ENCODE assay signal across 8 cellular contexts in the genomic region with DNA sequence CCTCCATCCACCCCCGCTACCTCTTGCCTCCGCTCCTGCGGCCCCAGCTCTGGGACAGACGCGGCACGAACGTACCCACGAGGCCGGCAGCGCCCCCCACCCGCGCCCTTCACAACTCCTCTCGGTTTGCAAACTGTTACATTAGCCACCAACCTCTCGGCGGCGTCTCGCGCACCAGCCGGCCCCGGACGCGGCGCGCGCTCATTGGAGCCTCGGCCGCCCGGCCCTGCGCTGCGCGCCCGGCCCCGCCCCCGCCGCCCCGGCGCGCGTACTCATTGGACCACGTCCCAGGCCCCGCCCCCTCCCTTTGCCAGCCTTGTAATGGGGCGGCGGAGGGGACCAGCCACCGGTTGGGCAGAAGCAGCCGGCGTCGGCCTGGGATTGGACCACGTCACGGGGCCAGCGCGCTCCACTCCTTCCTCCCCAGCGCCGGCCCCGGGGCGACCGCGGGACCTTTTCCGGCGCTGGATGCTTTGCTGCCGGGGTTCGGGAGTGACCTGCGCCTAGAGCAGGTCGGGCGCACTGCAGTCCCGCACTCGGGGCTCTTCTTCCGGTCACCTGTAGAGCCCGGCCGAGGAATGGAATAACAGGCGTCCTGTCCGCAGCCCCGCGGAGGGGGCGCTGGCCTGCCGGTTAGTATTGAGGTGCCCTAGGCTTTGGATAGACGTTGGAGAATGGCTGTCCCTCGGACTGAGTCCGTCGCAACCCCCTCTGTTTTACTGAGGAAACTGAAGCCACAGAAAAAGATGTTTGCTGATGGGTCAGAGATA. TPM values are rescaled to one million over a fixed set of nuclear protein-coding genes. Genes with fewer than 3 reads are reported as not detected.
DNase-seq lines count a peak whose midpoint lies in the region; ATAC-seq and TF ChIP-seq lines count a peak whose summit lies in the region.

TSS of gene HYOU1 (minus strand) at position 206 of the 770 bp plus-strand sequence. CDS start 1,045 bp downstream, outside the sequence.

- peaks cover 32% of the 10 kb centered on the region for H3K79me2 ChIP-seq in PC-3 (ENCODE audit: low read length)

- H3K4me2 ChIP-seq in PC-3 (ENCODE audit: low read length) = peak within 1 kb of the TSS; percentile 93

- DNase-seq in DMS153 treated with DMSO at 0.1 percent for 48 hours (lab: John Stamatoyannopoulos, UW; ENCODE audit: unreplicated experiment) = peak; percentile 77
- peak; percentile 98 for DNase-seq in PC-3
- DNase-seq in activated T-cell treated with anti-CD3 and anti-CD28 coated beads, Interleukin-2, amount 50 U/mL, for 1 hour = peak; percentile 98
- DNase-seq in erythroblast (lab: John Stamatoyannopoulos, UW) = peak; percentile 98 to 99
- DNase-seq in stimulated activated CD8-positive, alpha-beta memory T cell treated with anti-CD3 and anti-CD28 coated beads, Interleukin-7, amount 100 ng/mL, for 1 hour (ENCODE audit: low read depth in 2 of 2) = peak; percentile 95 to 96

- H3K4me1 ChIP-seq in PC-3 (ENCODE audit: insufficient read depth, low read length) (peaks cover 15% of the 10 kb centered on the region), mucosa of stomach (ENCODE audit: control insufficient read depth, insufficient read depth, low read length) (peaks cover 15% of the 10 kb centered on the region)

- H3K9me2 ChIP-seq in PC-3 (replicated peaks; ENCODE audit: low read length) = no peaks in the 10 kb centered on the region

- H3K9ac ChIP-seq in PC-3 (ENCODE audit: low read length) (peak within 1 kb of the TSS; percentile 98), mucosa of stomach (ENCODE audit: low read length) (peak within 1 kb of the TSS; percentile 75)

- no TSS peak for BruUV-seq in PC-3 (replicated peaks; lab: Mats Ljungman, UMichigan)

- no peak for TF ChIP-seq EP300 in Ishikawa (IDR thresholded peaks at IDR 0.05; ENCODE audit: borderline replicate concordance)

- H3K36me3 ChIP-seq in PC-3 (ENCODE audit: low read depth, low read length) (peaks cover 32% of the 10 kb centered on the region), mucosa of stomach (ENCODE audit: control insufficient read depth, insufficient read depth, low read length) (peaks cover 20% of the 10 kb centered on the region)

- H3F3A ChIP-seq in PC-3 (ENCODE audit: low read length, unreplicated experiment) = no peaks in the 10 kb centered on the region

- H3K27ac ChIP-seq in PC-3 (ENCODE audit: low read length) = peak within 1 kb of the TSS; percentile 62

- POLR2A ChIA-PET in PC-3 (lab: Charles Lee; ENCODE audit: unreplicated experiment) = no interaction called here

- no peaks in the 10 kb centered on the region for H3K27me3 ChIP-seq in PC-3 (ENCODE audit: low read length)
- no peaks in the 10 kb centered on the region for H3K27me3 ChIP-seq in mucosa of stomach (ENCODE audit: control insufficient read depth, insufficient read depth, low read length)

- H3K4me3 ChIP-seq in PC-3 (ENCODE audit: low read length) (peak within 1 kb of the TSS; percentile 93), mucosa of stomach (ENCODE audit: low read length) (peak within 1 kb of the TSS; percentile 60)

- CTCF ChIA-PET in PC-3 (lab: Charles Lee) = interaction anchor here (0.6 to 2.4 kb wide), 2 partner anchors 45 to 190 kb away, joined by 3 to 10 read pairs; partner anchors contain the start of gene DPAGT1

- no peak for TF ChIP-seq RAD21 in Ishikawa (IDR thresholded peaks at IDR 0.05; ENCODE audit: low read depth)

- no peaks in the 10 kb centered on the region for H3K9me3 ChIP-seq in PC-3 (ENCODE audit: low read length)
- no peaks in the 10 kb centered on the region for H3K9me3 ChIP-seq in mucosa of stomach (ENCODE audit: control insufficient read depth, low read length)

- TF ChIP-seq CTCF in PC-3 (conservative IDR thresholded peaks at IDR 0.05; ENCODE audit: low read depth, low read length) = peak; percentile 24

- intact Hi-C loops in PC-3 (cut with micrococcal nuclease) = loop anchor here (1.0 to 5.0 kb wide), 3 partner anchors 10 to 40 kb away; partner anchors contain the start of genes RPS25, TRAPPC4 and VPS11

- H4K20me1 ChIP-seq in PC-3 (ENCODE audit: low read length) = 0 out of 2 replicates have a peak, but pooled peaks cover 10% of the 10 kb centered on the region

- TF ChIP-seq POLR2A in erythroblast (IDR thresholded peaks at IDR 0.05; ENCODE audit: low read length) = peak; percentile 79

- peak within 1 kb of the TSS; percentile 92 for H2AFZ ChIP-seq in PC-3 (ENCODE audit: low read length)

- peak; percentile 88 for ATAC-seq in GM21576 (IDR thresholded peaks at IDR 0.05; ENCODE audit: unreplicated experiment)
- ATAC-seq in PC-3 = peak; percentile 93

TF ChIP-seq in Ishikawa, 13 proteins besides CTCF, POLR2A, EP300 and RAD21:
- TF ChIP-seq EGR1 (IDR thresholded peaks at IDR 0.05) = no peak
- no peak for TF ChIP-seq FOXM1 (IDR thresholded peaks at IDR 0.05; ENCODE audit: borderline replicate concordance, low read depth)
- TF ChIP-seq, protein P1, sequence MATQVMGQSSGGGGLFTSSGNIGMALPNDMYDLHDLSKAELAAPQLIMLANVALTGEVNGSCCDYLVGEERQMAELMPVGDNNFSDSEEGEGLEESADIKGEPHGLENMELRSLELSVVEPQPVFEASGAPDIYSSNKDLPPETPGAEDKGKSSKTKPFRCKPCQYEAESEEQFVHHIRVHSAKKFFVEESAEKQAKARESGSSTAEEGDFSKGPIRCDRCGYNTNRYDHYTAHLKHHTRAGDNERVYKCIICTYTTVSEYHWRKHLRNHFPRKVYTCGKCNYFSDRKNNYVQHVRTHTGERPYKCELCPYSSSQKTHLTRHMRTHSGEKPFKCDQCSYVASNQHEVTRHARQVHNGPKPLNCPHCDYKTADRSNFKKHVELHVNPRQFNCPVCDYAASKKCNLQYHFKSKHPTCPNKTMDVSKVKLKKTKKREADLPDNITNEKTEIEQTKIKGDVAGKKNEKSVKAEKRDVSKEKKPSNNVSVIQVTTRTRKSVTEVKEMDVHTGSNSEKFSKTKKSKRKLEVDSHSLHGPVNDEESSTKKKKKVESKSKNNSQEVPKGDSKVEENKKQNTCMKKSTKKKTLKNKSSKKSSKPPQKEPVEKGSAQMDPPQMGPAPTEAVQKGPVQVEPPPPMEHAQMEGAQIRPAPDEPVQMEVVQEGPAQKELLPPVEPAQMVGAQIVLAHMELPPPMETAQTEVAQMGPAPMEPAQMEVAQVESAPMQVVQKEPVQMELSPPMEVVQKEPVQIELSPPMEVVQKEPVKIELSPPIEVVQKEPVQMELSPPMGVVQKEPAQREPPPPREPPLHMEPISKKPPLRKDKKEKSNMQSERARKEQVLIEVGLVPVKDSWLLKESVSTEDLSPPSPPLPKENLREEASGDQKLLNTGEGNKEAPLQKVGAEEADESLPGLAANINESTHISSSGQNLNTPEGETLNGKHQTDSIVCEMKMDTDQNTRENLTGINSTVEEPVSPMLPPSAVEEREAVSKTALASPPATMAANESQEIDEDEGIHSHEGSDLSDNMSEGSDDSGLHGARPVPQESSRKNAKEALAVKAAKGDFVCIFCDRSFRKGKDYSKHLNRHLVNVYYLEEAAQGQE (IDR thresholded peaks at IDR 0.05; ENCODE audit: low read depth) = no peak
- no peak for TF ChIP-seq ZBTB7A (IDR thresholded peaks at IDR 0.05; ENCODE audit: low read depth)
- TF ChIP-seq USF1 (IDR thresholded peaks at IDR 0.05) = no peak
- TF ChIP-seq TCF12 (IDR thresholded peaks at IDR 0.05; ENCODE audit: low read depth) = no peak; the same call in 1 of the 2 replicates
- peak; percentile 44; the same call in 1 of the 2 replicates for TF ChIP-seq YY1 (IDR thresholded peaks at IDR 0.05; ENCODE audit: low read depth)
- no peak for TF ChIP-seq CEBPB (IDR thresholded peaks at IDR 0.05)
- TF ChIP-seq TAF1 (IDR thresholded peaks at IDR 0.05; ENCODE audit: low read depth) = peak; percentile 73
- no peak for TF ChIP-seq TEAD4 (IDR thresholded peaks at IDR 0.05)
- TF ChIP-seq, protein P2, sequence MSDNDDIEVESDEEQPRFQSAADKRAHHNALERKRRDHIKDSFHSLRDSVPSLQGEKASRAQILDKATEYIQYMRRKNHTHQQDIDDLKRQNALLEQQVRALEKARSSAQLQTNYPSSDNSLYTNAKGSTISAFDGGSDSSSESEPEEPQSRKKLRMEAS (IDR thresholded peaks at IDR 0.05) = peak; percentile 71; the same call in 1 of the 2 replicates
- no peak for TF ChIP-seq NFIC (IDR thresholded peaks at IDR 0.05)
- peak; percentile 63; the same call in 1 of the 2 replicates for TF ChIP-seq CREB1 (IDR thresholded peaks at IDR 0.05; ENCODE audit: low read depth)

RNA-seq across cellular contexts. Expression of gene HYOU1, which starts in this region (rescaled TPM):
- 168 and 208 TPM in 2 replicates for total RNA-seq in PC-3 (2014; rRNA removed)

Comparison
In these comparisons a context has a peak if more than half of its experiments do, and no peak if none do; other contexts are left out.
1. Peak in every context shown above with its lines: DNase-seq, ATAC-seq, H3K4me3 ChIP-seq and H3K27ac ChIP-seq.